2 cellular contexts compared by ENCODE assay signal in genomic region chr14:68486033-68486732, GRCh38.
A peak's percentile ranks its signal among the peaks of the same experiment; 100 is the strongest.
TF ChIP-seq lines count a peak whose summit lies in the region.

No MANE protein-coding gene starts in this region.

TF ChIP-seq in A549, 52 proteins besides CTCF, POLR2A, EP300 and RAD21:
- TF ChIP-seq SREBF2 (IDR thresholded peaks at IDR 0.05) = no peak
- no peak for TF ChIP-seq MAX (IDR thresholded peaks at IDR 0.05)
- TF ChIP-seq KDM1A (IDR thresholded peaks at IDR 0.05; ENCODE audit: low read depth) = no peak
- no peak for TF ChIP-seq NPAS2 (CRISPR knock-in tag; IDR thresholded peaks at IDR 0.05; ENCODE audit: borderline replicate concordance)
- no peak for TF ChIP-seq HOXB13 (CRISPR knock-in tag; IDR thresholded peaks at IDR 0.05; ENCODE audit: low read depth)
- no peak for TF ChIP-seq CBX2 (IDR thresholded peaks at IDR 0.05; ENCODE audit: borderline replicate concordance, low read depth)
- no peak for TF ChIP-seq ESRRA (IDR thresholded peaks at IDR 0.05; ENCODE audit: borderline replicate concordance, low read length)
- no peak for TF ChIP-seq HDAC2 (IDR thresholded peaks at IDR 0.05)
- TF ChIP-seq NFE2L2 (conservative IDR thresholded peaks at IDR 0.05; ENCODE audit: low read length) = no peak
- TF ChIP-seq EHF (CRISPR knock-in tag; IDR thresholded peaks at IDR 0.05) = no peak
- TF ChIP-seq MYC (IDR thresholded peaks at IDR 0.05; ENCODE audit: borderline replicate concordance, low read length) = no peak
- no peak for TF ChIP-seq RNF2 (IDR thresholded peaks at IDR 0.05; ENCODE audit: borderline replicate concordance, low read depth)
- TF ChIP-seq NR3C1 (IDR thresholded peaks at IDR 0.05) = no peak

TF ChIP-seq in K562, 482 proteins besides CTCF, POLR2A, EP300 and RAD21:
- TF ChIP-seq PBX2 (CRISPR knock-in tag; IDR thresholded peaks at IDR 0.05; ENCODE audit: low read depth) (no peak), PBX2 (tag; conservative IDR thresholded peaks at IDR 0.05; ENCODE audit: low read depth) (peak; percentile 74), THRAP3 (IDR thresholded peaks at IDR 0.05; ENCODE audit: borderline replicate concordance) (no peak), PKNOX1 (IDR thresholded peaks at IDR 0.05) (peak; percentile 89), RFX7 (CRISPR knock-in tag; IDR thresholded peaks at IDR 0.05) (no peak), ATF3 (IDR thresholded peaks at IDR 0.05) (0 out of 2 replicates have a peak, but pooled peaks have one; percentile 9), ATF3 (CRISPR knock-in tag; conservative IDR thresholded peaks at IDR 0.05) (no peak), HMBOX1 (IDR thresholded peaks at IDR 0.05) (peak; percentile 56), MEIS2 (IDR thresholded peaks at IDR 0.05; ENCODE audit: partially characterized antibody) (peak; percentile 66), ILF3 (IDR thresholded peaks at IDR 0.05; ENCODE audit: borderline replicate concordance) (no peak), CEBPB (tag; IDR thresholded peaks at IDR 0.05) (peak; percentile 84), NR2C2 (CRISPR knock-in tag; IDR thresholded peaks at IDR 0.05) (no peak), NR2C2 (tag; IDR thresholded peaks at IDR 0.05) (peak; percentile 64; the same call in 1 of the 2 replicates), ASH1L (IDR thresholded peaks at IDR 0.05; ENCODE audit: borderline replicate concordance, low read depth, partially characterized antibody) (no peak), CEBPG (CRISPR knock-in tag; IDR thresholded peaks at IDR 0.05) (no peak), CEBPG (tag; conservative IDR thresholded peaks at IDR 0.05 in 1 of 2, IDR thresholded peaks at IDR 0.05 in 1 of 2) (peak; percentile 64 to 66)
